In genomic region chr3:188232676-188233075, GRCh38 we compare ENCODE assay signal across 31 cellular contexts.
A peak's percentile ranks its signal among the peaks of the same experiment; 100 is the strongest.
DNase-seq lines count a peak whose midpoint lies in the region; ATAC-seq and TF ChIP-seq lines count a peak whose summit lies in the region.
"Had no signal": no experiment of that assay in that cellular context is flagged by ENCODE, and none has a peak within 500 bp of the region (broad histone marks: within the 10 kb centered on the region; RNA-seq: fewer than 3 reads in every experiment).

No MANE protein-coding gene starts in this region.

- H4K20me1 ChIP-seq in SU-DHL-6 (ENCODE audit: low read depth, low read length): no peaks in the 10 kb centered on the region
- no peaks in the 10 kb centered on the region for H4K20me1 ChIP-seq in MM.1S (ENCODE audit: insufficient read depth, low read length)
- H4K20me1 ChIP-seq: BLaER1 had no signal

- H3K9me2 ChIP-seq in SU-DHL-6 (replicated peaks; ENCODE audit: insufficient read depth, low read length): no peaks in the 10 kb centered on the region
- no peaks in the 10 kb centered on the region for H3K9me2 ChIP-seq in MM.1S (replicated peaks; ENCODE audit: insufficient read depth, low read length)

- H3K36me3 ChIP-seq in SU-DHL-6 (ENCODE audit: low read length) (no peaks in the 10 kb centered on the region), lung (ENCODE audit: control insufficient read depth in 2 of 2, insufficient read depth in 2 of 2, low read length in 2 of 2) (peaks cover 0 to 4% of the 10 kb centered on the region in 2 donors), thoracic aorta (no peaks in the 10 kb centered on the region), MM.1S (replicated peaks; ENCODE audit: insufficient read depth, low read length) (no peaks in the 10 kb centered on the region)
- H3K36me3 ChIP-seq: pancreas had no signal

- H3K4me1 ChIP-seq in lung (ENCODE audit: control insufficient read depth in 2 of 2, insufficient read depth in 2 of 2, low read length in 2 of 2): peaks cover 9 to 25% of the 10 kb centered on the region in 2 donors
- H3K4me1 ChIP-seq in thoracic aorta (ENCODE audit: control insufficient read depth in 1 of 2, low read depth in 2 of 2): peaks cover 35 to 87% of the 10 kb centered on the region in 2 donors
- H3K4me1 ChIP-seq in MM.1S (ENCODE audit: low read length): no peaks in the 10 kb centered on the region

- H3K27me3 ChIP-seq in SU-DHL-6 (ENCODE audit: low read length): no peaks in the 10 kb centered on the region
- H3K27me3 ChIP-seq in lung (ENCODE audit: control insufficient read depth, insufficient read depth): no peaks in the 10 kb centered on the region
- H3K27me3 ChIP-seq in thoracic aorta (replicated peaks; ENCODE audit: insufficient read depth): no peaks in the 10 kb centered on the region
- no peaks in the 10 kb centered on the region for H3K27me3 ChIP-seq in MM.1S (replicated peaks; ENCODE audit: insufficient read depth, low read length)
- H3K27me3 ChIP-seq: BLaER1, body of pancreas, pancreas, tibial nerve had no signal

- no peaks in the 10 kb centered on the region for H3K79me2 ChIP-seq in SU-DHL-6 (ENCODE audit: insufficient read depth, low read length)
- H3K79me2 ChIP-seq in MM.1S (ENCODE audit: low read length): no peaks in the 10 kb centered on the region

- H3K27ac ChIP-seq in SU-DHL-6 (ENCODE audit: low read depth, low read length): peak overlapping the region; percentile 99
- peak overlapping the region in 1 of 2 donors; percentile 91 for H3K27ac ChIP-seq in lung (ENCODE audit: low read depth in 1 of 2, low read length in 1 of 2)
- peak overlapping the region; percentile 76 to 87 for H3K27ac ChIP-seq in thoracic aorta
- H3K27ac ChIP-seq in MM.1S (ENCODE audit: low read length): no peak overlapping the region
- H3K27ac ChIP-seq: BLaER1, body of pancreas, HL-60, pancreas had no signal

- peak; percentile 41 for DNase-seq in EH (ENCODE audit: low read depth)
- DNase-seq in lung (ENCODE audit: low spot score): no peak
- no peak for DNase-seq in thoracic aorta (ENCODE audit: low spot score)
- no peak for DNase-seq in superior temporal gyrus (ENCODE audit: extremely low spot score)
- DNase-seq in MM.1S: no peak
- DNase-seq: activated CD4-positive, alpha-beta memory T cell treated with anti-CD3 and anti-CD28 coated beads, Interleukin-2, amount 10 ng/mL, durations not matched to agents 7 days and 5 days; activated CD4-positive, alpha-beta T cell treated with anti-CD3 and anti-CD28 coated beads for 1 hour; activated CD8-positive, alpha-beta memory T cell treated with anti-CD3 and anti-CD28 coated beads, Interleukin-2, amount 50 U/mL, for 4 hours; activated naive CD4-positive, alpha-beta T cell; activated naive CD8-positive, alpha-beta T cell treated with anti-CD3 and anti-CD28 coated beads, Interleukin-2, amount 50 U/mL, for 24 hours; cerebellar nuclear complex; DMS153; immature natural killer cell; KG1; left colon; NCI-H1436; NCI-H2081; NCI-H69; pancreas; right cardiac atrium; SHP77 treated with DMSO at 0.1 percent for 48 hours; stimulated activated CD4-positive, alpha-beta T cell treated with anti-CD3 and anti-CD28 coated beads, Interleukin-1b, Interleukin-23, amount 100 ng/mL, for 48 hours; stimulated activated naive CD4-positive, alpha-beta T cell treated with Interleukin-2 at 50 U/mL for 16 hours; SW 1271 had no signal

- H3K4me2 ChIP-seq in SU-DHL-6 (ENCODE audit: low read depth, low read length, poor library complexity, severe bottlenecking) (no peak overlapping the region), MM.1S (ENCODE audit: low read depth, low read length) (no peak overlapping the region)
- H3K4me2 ChIP-seq: BLaER1 had no signal

- H3K9ac ChIP-seq in SU-DHL-6 (ENCODE audit: low read length): no peak overlapping the region
- no peak overlapping the region for H3K9ac ChIP-seq in MM.1S (ENCODE audit: low read length)
- H3K9ac ChIP-seq: BLaER1 had no signal

- 38 to 53% methylated on average over 2 of the region's 2 CpGs for WGBS in lung, 2 donors

- peak; percentile 31 for ATAC-seq in lung (ENCODE audit: insufficient read depth, low FRiP score)
- no peak for ATAC-seq in thoracic aorta (ENCODE audit: insufficient number of reproducible peaks, low FRiP score, low read depth)
- no peak for ATAC-seq in HG03469 (IDR thresholded peaks at IDR 0.05; ENCODE audit: unreplicated experiment)
- ATAC-seq in GM18873 (IDR thresholded peaks at IDR 0.05; ENCODE audit: low FRiP score, unreplicated experiment): no peak
- ATAC-seq: activated naive CD8-positive, alpha-beta T cell treated with anti-CD3 and anti-CD28 coated beads, Interleukin-2, amount 50 U/mL, for 24 hours; left colon; right cardiac atrium had no signal

- H3K4me3 ChIP-seq in SU-DHL-6 (ENCODE audit: insufficient read depth, low read length, poor library complexity, severe bottlenecking) (no peak overlapping the region), lung (no peak overlapping the region), thoracic aorta (no peak overlapping the region), MM.1S (ENCODE audit: low read length) (no peak overlapping the region)
- H3K4me3 ChIP-seq: BLaER1, body of pancreas, pancreas, tibial nerve had no signal

- H2AFZ ChIP-seq in SU-DHL-6 (ENCODE audit: low read depth, low read length, severe bottlenecking) (no peak overlapping the region), MM.1S (ENCODE audit: low read length) (no peak overlapping the region)

- no peaks in the 10 kb centered on the region for H3K9me3 ChIP-seq in SU-DHL-6 (ENCODE audit: insufficient read depth, low read length)
- no peaks in the 10 kb centered on the region for H3K9me3 ChIP-seq in lung (ENCODE audit: control insufficient read depth in 2 of 2, insufficient read depth in 1 of 2, low read length in 1 of 2)
- H3K9me3 ChIP-seq in thoracic aorta: no peaks in the 10 kb centered on the region
- H3K9me3 ChIP-seq in MM.1S (replicated peaks; ENCODE audit: insufficient read depth, low read length): no peaks in the 10 kb centered on the region
- H3K9me3 ChIP-seq: BLaER1, body of pancreas, pancreas, tibial nerve had no signal

- H3F3A ChIP-seq in SU-DHL-6 (ENCODE audit: insufficient read depth) (peaks cover 46% of the 10 kb centered on the region), MM.1S (ENCODE audit: insufficient read depth, low read length) (no peaks in the 10 kb centered on the region)

- TF ChIP-seq CTCF in SU-DHL-6 (IDR thresholded peaks at IDR 0.05; ENCODE audit: insufficient read depth, low read length, poor library complexity, severe bottlenecking) (no peak), lung (IDR thresholded peaks at IDR 0.05; ENCODE audit: control extremely low read depth, extremely low read depth) (no peak), thoracic aorta (IDR thresholded peaks at IDR 0.05) (no peak), MM.1S (IDR thresholded peaks at IDR 0.05; ENCODE audit: low read length) (no peak)
